8 cellular contexts compared by ENCODE assay signal in genomic region chr6:57046332-57047256, GRCh38. TPM values are rescaled to one million over a fixed set of nuclear protein-coding genes. Genes with fewer than 3 reads are reported as not detected.
DNase-seq lines count a peak whose midpoint lies in the region; ATAC-seq and TF ChIP-seq lines count a peak whose summit lies in the region.
"Not testable (repeated sequence)": the region's sequence is repeated elsewhere in the genome, so short reads cannot be mapped to it uniquely, and the experiment has no call there.

TSS of gene KIAA1586 (plus strand) at chr6:57046693. CDS start at chr6:57046756, 63 bp downstream.

- DNase-seq in GM12865 (ENCODE audit: low read depth) (peak; percentile 92), NCI-H1417 (lab: John Stamatoyannopoulos, UW) (peak; percentile 90 to 96 (median 90)), SW480 (ENCODE audit: low spot score) (peak; percentile 88), heart left ventricle (peak; percentile 91 to 94 (median 92)), posterior vena cava (ENCODE audit: low spot score) (peak; percentile 96), upper lobe of left lung (peak; percentile 91 to 95)
- DNase-seq in activated naive CD8-positive, alpha-beta T cell treated with anti-CD3 and anti-CD28 coated beads, Interleukin-2, amount 50 U/mL, for 24 hours = peak; percentile 84

- peaks cover 25% of the 10 kb centered on the region for H3K4me1 Mint-ChIP-seq in activated naive CD8-positive, alpha-beta T cell treated with anti-CD3 and anti-CD28 coated beads, Interleukin-2, amount 50 U/mL, for 24 hours

- H3K4me1 ChIP-seq in heart left ventricle = peaks cover 0 to 19% (median 6%) of the 10 kb centered on the region in 12 donors
- not testable (repeated sequence) for H3K4me1 ChIP-seq in upper lobe of left lung

- H3K4me3 Mint-ChIP-seq in activated naive CD8-positive, alpha-beta T cell treated with anti-CD3 and anti-CD28 coated beads, Interleukin-2, amount 50 U/mL, for 24 hours = peak within 1 kb of the TSS; percentile 86

- not testable (repeated sequence) for TF ChIP-seq CTCF in GM12865 (IDR thresholded peaks at IDR 0.05; ENCODE audit: insufficient read depth, low read depth, low read length, missing control alignments); heart left ventricle (IDR thresholded peaks at IDR 0.05); upper lobe of left lung (IDR thresholded peaks at IDR 0.05)

- intact Hi-C loops in heart left ventricle (cut with DNase I) = loop anchor here in 4 of 10 donors (5.0 to 10.0 kb wide), 4 partner anchors 41 to 268 kb away; partner anchors contain the start of genes BAG2 (in 1 of the 4), PRIM2 (in 1 of the 4) and RAB23 (in 1 of the 4)
- intact Hi-C loops in posterior vena cava (cut with DNase I) = not testable (repeated sequence)

- peak within 1 kb of the TSS; percentile 60 for H3K4me3 ChIP-seq in GM12865 (ENCODE audit: low read depth, low read length)
- H3K4me3 ChIP-seq in heart left ventricle = peak within 1 kb of the TSS; percentile 12 to 68 (median 62)
- peak within 1 kb of the TSS; percentile 43 to 70 (median 52) for H3K4me3 ChIP-seq in upper lobe of left lung

- H3K27ac ChIP-seq in heart left ventricle (peak within 1 kb of the TSS in 10 of 12 donors; percentile 6 to 73 (median 50)), upper lobe of left lung (peak within 1 kb of the TSS; percentile 54 to 77 (median 65))

- H3K36me3 Mint-ChIP-seq in activated naive CD8-positive, alpha-beta T cell treated with anti-CD3 and anti-CD28 coated beads, Interleukin-2, amount 50 U/mL, for 24 hours (ENCODE audit: low read depth) = peaks cover 31% of the 10 kb centered on the region

- H3K27me3 ChIP-seq in heart left ventricle, upper lobe of left lung: not testable (repeated sequence)

- 0 to 1% (median 0%) methylated on average over 29 to 48 of the region's 78 CpGs for WGBS in heart left ventricle, 4 donors
- 0 to 1% methylated on average over 35 to 37 of the region's 78 CpGs for WGBS in upper lobe of left lung, 2 donors

- not testable (repeated sequence) for H3K9me3 ChIP-seq in heart left ventricle, upper lobe of left lung

- TF ChIP-seq EP300 in upper lobe of left lung (IDR thresholded peaks at IDR 0.05) = not testable (repeated sequence)

- H3K36me3 ChIP-seq in heart left ventricle = peaks cover 0 to 20% (median 17%) of the 10 kb centered on the region in 9 donors
- peaks cover 0 to 14% (median 6%) of the 10 kb centered on the region in 4 donors for H3K36me3 ChIP-seq in upper lobe of left lung

- ATAC-seq in HG02763 (IDR thresholded peaks at IDR 0.05; ENCODE audit: unreplicated experiment) (peak; percentile 95), heart left ventricle (peak; percentile 99 to 100 (median 100)), upper lobe of left lung (ENCODE audit: low FRiP score in 2 of 2) (peak; percentile 98 to 100)
- peak; percentile 96 for ATAC-seq in activated naive CD8-positive, alpha-beta T cell treated with anti-CD3 and anti-CD28 coated beads, Interleukin-2, amount 50 U/mL, for 24 hours

- not testable (repeated sequence) for H3K9me3 Mint-ChIP-seq in activated naive CD8-positive, alpha-beta T cell treated with anti-CD3 and anti-CD28 coated beads, Interleukin-2, amount 50 U/mL, for 24 hours

- H3K27me3 Mint-ChIP-seq in activated naive CD8-positive, alpha-beta T cell treated with anti-CD3 and anti-CD28 coated beads, Interleukin-2, amount 50 U/mL, for 24 hours = peaks cover 26% of the 10 kb centered on the region

- peak within 1 kb of the TSS; percentile 88 for H3K27ac Mint-ChIP-seq in activated naive CD8-positive, alpha-beta T cell treated with anti-CD3 and anti-CD28 coated beads, Interleukin-2, amount 50 U/mL, for 24 hours

- TF ChIP-seq POLR2A in heart left ventricle (IDR thresholded peaks at IDR 0.05) = peak in 1 of 2 donors; percentile 57
- peak in 3 of 4 donors; percentile 40 to 82 (median 43) for TF ChIP-seq POLR2A in upper lobe of left lung (IDR thresholded peaks at IDR 0.05)

RNA-seq across cellular contexts. Expression of gene KIAA1586, which starts in this region (rescaled TPM):
- total RNA-seq in heart left ventricle (10 to 100 TPM in 1 of 9 donors, 1 to 10 TPM in 8; 2.9 to 11.7 (median 6.9) TPM), posterior vena cava (10 to 100 TPM; 15.3 to 15.8 TPM), upper lobe of left lung (10 to 100 TPM in 2 of 6 donors, 1 to 10 TPM in 4; 2.7 to 11.3 (median 7.5) TPM)
- polyA plus RNA-seq in heart left ventricle = 1 to 10 TPM; 2.1 to 3.2 TPM

Comparison
In these comparisons a context has a peak if more than half of its experiments do, and no peak if none do; other contexts are left out.
1. Peak in every context shown above with its lines: DNase-seq, ATAC-seq, H3K4me3 ChIP-seq and H3K27ac ChIP-seq.